ENCODE assay signal across 8 cellular contexts in the genomic region with DNA sequence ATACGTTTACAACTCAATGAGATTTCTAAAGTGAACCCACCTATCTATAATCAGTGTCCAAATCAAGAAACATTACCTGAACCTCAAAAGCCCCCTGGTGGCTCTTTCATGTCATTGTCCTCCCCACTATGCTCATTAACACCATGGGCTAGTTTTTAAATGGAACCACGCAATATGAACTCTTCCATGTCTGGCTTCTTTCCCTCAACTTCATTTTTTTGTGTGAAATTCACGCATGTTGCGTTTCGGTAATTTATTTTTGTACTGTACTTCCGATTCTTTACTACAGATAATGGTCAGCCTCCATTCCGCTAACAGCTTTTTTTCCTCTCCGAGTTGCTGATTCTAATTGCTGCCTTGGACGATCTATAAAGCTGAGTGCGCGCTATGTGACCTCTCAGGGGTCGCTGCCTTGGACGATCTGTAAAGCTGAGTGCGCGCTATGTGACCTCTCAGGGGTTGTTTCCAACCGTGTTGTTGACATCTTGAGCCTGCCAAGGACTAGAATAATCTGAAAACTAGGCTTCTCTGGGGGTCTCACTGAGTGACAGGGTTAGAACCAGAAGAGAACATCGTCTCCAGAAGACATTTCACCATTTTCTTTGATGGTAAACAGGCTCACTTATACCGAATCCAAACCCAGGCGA. TPM values are rescaled to one million over a fixed set of nuclear protein-coding genes. Genes with fewer than 3 reads are reported as not detected.
DNase-seq lines count a peak whose midpoint lies in the region; TF ChIP-seq lines count a peak whose summit lies in the region.

No MANE protein-coding gene starts in this region.

- H3K9ac ChIP-seq in stomach smooth muscle (ENCODE audit: low read length in 2 of 2) = peak overlapping the region; percentile 85 to 100

- no peaks in the 10 kb centered on the region for H3K27me3 ChIP-seq in ectodermal cell (ENCODE audit: control insufficient read depth, insufficient read depth, low read length, poor library complexity, severe bottlenecking)
- no peaks in the 10 kb centered on the region for H3K27me3 ChIP-seq in stomach smooth muscle (ENCODE audit: control insufficient read depth in 1 of 2, insufficient read depth in 2 of 2, low read length in 2 of 2)

- H3K36me3 ChIP-seq in ectodermal cell (ENCODE audit: control insufficient read depth, insufficient read depth, low read length) = no peaks in the 10 kb centered on the region
- no peaks in the 10 kb centered on the region for H3K36me3 ChIP-seq in stomach smooth muscle (ENCODE audit: control insufficient read depth in 2 of 2, insufficient read depth in 2 of 2, low read length in 2 of 2)

- H3K4me3 ChIP-seq in HFF-Myc (replicated peaks; ENCODE audit: low read depth, low read length) (peak overlapping the region; percentile 68), ectodermal cell (ENCODE audit: insufficient read depth, low read depth, low read length) (peak overlapping the region; percentile 97), stomach smooth muscle (ENCODE audit: low read length in 2 of 2) (peak overlapping the region; percentile 53 to 90)

- peak; percentile 72 for TF ChIP-seq CTCF in HFF-Myc (IDR thresholded peaks at IDR 0.05; ENCODE audit: low read depth, low read length, missing control alignments)

- H3K9me3 ChIP-seq in ectodermal cell (ENCODE audit: control insufficient read depth, low read length) (no peaks in the 10 kb centered on the region), stomach smooth muscle (ENCODE audit: control insufficient read depth in 2 of 2, low read length in 2 of 2) (no peaks in the 10 kb centered on the region)

- DNase-seq in Daoy (ENCODE audit: low read depth) (peak; percentile 55), HFF-Myc (ENCODE audit: extremely low read depth, low read depth) (no peak), NCI-H1930 (lab: John Stamatoyannopoulos, UW) (peak; percentile 34 to 70), T-helper 22 cell (ENCODE audit: low read depth) (peak; percentile 28), medulla oblongata (ENCODE audit: extremely low spot score) (peak; percentile 86), GM03348 (ENCODE audit: low spot score) (no peak)

- WGBS in ectodermal cell, 2 experiments = 21 to 24% methylated on average over 19 of the region's 19 CpGs

- H3K27ac ChIP-seq in ectodermal cell (ENCODE audit: insufficient read depth, low read depth, low read length, poor library complexity, severe bottlenecking) = peak overlapping the region; percentile 98
- H3K27ac ChIP-seq in stomach smooth muscle (ENCODE audit: low read length) = peak overlapping the region; percentile 99

- H3K4me1 ChIP-seq in ectodermal cell (ENCODE audit: control insufficient read depth, insufficient read depth, low read length) (peaks cover 8% of the 10 kb centered on the region), stomach smooth muscle (ENCODE audit: control insufficient read depth, insufficient read depth, low read length) (peaks cover 10% of the 10 kb centered on the region)

RNA-seq across cellular contexts. Expression of a gene that starts 1.1 kb away (rescaled TPM):
- total RNA-seq in Daoy (2014; rRNA removed; shearing (Covaris generic)) = 282 and 610 TPM in 2 replicates
- polyA plus RNA-seq in ectodermal cell (2013, experiment 1 of 4) = 165 TPM
- polyA plus RNA-seq in ectodermal cell (2013, experiment 2 of 4) = 140 TPM
- 115 TPM for polyA plus RNA-seq in ectodermal cell (2013, experiment 3 of 4)
- 116 TPM for polyA plus RNA-seq in ectodermal cell (2013, experiment 4 of 4)

RNA-seq across cellular contexts. Expression of a gene that starts 24.5 kb away (rescaled TPM):
- total RNA-seq in Daoy (2014; rRNA removed; shearing (Covaris generic)) = 21.3 and 29.0 TPM in 2 replicates
- polyA plus RNA-seq in ectodermal cell (2013, experiment 1 of 4) = 44.4 TPM
- polyA plus RNA-seq in ectodermal cell (2013, experiment 2 of 4) = 48.4 TPM
- polyA plus RNA-seq in ectodermal cell (2013, experiment 3 of 4) = 36.6 TPM
- 39.0 TPM for polyA plus RNA-seq in ectodermal cell (2013, experiment 4 of 4)

Comparison
In these comparisons a context has a peak if more than half of its experiments do, and no peak if none do; other contexts are left out.
1. DNase-seq: peak in Daoy (single experiment), NCI-H1930 (2 of 2), T-helper 22 cell (single experiment) and medulla oblongata (single experiment); none in HFF-Myc (single experiment) and GM03348 (single experiment).
2. Peak in every context shown above with its lines, with median percentiles within 50 percentile points of each other: H3K4me3 ChIP-seq.